Comparison of ENCODE assay signal across 8 cellular contexts in the genomic region with DNA sequence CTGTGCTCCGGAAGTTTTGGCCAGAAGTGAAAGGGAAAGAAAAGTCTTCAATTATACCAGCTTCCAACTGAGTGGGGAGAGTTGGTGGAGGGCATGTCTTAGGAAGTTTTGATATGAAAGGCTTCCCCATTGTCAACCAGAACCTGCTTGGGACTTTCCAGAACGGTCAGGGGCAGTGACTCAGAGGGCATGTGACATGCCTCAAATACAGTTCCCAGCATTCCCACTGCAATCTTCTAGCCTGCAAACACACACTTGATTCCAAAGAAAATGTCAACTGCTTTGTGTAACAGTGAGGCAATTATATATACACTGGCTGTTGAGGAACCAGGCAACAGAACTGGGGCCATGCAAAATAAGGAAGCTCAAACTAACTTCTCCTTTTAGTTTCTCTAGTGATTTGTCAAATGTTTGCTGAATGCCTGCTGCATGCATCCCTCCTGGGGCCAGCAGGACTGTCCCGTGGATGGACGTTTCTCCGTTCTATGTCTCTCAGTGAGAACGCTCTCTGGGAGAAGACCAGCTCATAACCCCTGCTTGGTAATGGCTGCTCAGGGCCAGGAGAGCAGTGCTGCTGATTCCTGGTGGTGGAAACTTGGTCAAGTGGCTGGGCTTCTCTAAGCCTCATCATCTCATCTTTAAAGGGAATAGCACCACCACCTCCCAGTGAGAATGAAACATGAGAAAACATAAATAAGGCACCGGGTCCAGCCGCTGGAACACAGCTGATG. TPM values are rescaled to one million over a fixed set of nuclear protein-coding genes. Genes with fewer than 3 reads are reported as not detected.
DNase-seq lines count a peak whose midpoint lies in the region; ATAC-seq lines count a peak whose summit lies in the region.

No MANE protein-coding gene starts in this region.

- ATAC-seq in HG02588 (IDR thresholded peaks at IDR 0.05; ENCODE audit: unreplicated experiment): peak; percentile 56
- ATAC-seq in naive B cell (ENCODE audit: low read depth in 2 of 2): peak; percentile 94 to 96

- peak; percentile 46 for DNase-seq in GDM1 (lab: John Stamatoyannopoulos, UW)
- DNase-seq in SIG-M5 treated with dmso at 0.1 percent for 504 hours (lab: John Stamatoyannopoulos, UW; ENCODE audit: unreplicated experiment): peak; percentile 95
- peak; percentile 31 for DNase-seq in epithelial cell of prostate (ENCODE audit: low read depth, low spot score)
- DNase-seq in naive B cell: peak; percentile 49
- no peak for DNase-seq in NCI-H345 treated with DMSO at 0.1 percent for 48 hours (lab: John Stamatoyannopoulos, UW; ENCODE audit: unreplicated experiment)
- no peak for DNase-seq in NCI-H2227 (lab: John Stamatoyannopoulos, UW; ENCODE audit: unreplicated experiment)
- no peak for DNase-seq in NCI-H1694 (lab: John Stamatoyannopoulos, UW)

- H3K27ac Mint-ChIP-seq in naive B cell: peak overlapping the region; percentile 81 to 93 (median 89)

- peaks cover 21 to 33% (median 31%) of the 10 kb centered on the region in 3 donors for H3K4me1 Mint-ChIP-seq in naive B cell

- H3K27ac ChIP-seq in epithelial cell of prostate: peak overlapping the region; percentile 27

- H3K4me3 Mint-ChIP-seq in naive B cell: peak overlapping the region in 7 of 8 donors; percentile 8 to 81 (median 64)

- no peaks in the 10 kb centered on the region for H3K9me3 Mint-ChIP-seq in naive B cell

- H3K36me3 Mint-ChIP-seq in naive B cell: peaks cover 8 to 17% of the 10 kb centered on the region in 2 donors

- no peaks in the 10 kb centered on the region for H3K27me3 Mint-ChIP-seq in naive B cell

RNA-seq across cellular contexts. Expression of a gene that starts 18.3 kb away (rescaled TPM):
- not detected for polyA plus RNA-seq in naive B cell (ENCODE audit: low read depth in 6 of 6)

RNA-seq across cellular contexts. Expression of a gene that starts 34.8 kb away (rescaled TPM):
- polyA plus RNA-seq in naive B cell (ENCODE audit: low read depth in 6 of 6): 10 to 100 TPM in 1 of 6 donors, 1 to 10 TPM in 5; 4.6 to 10.9 (median 6.5) TPM

RNA-seq across cellular contexts. Expression of a gene that starts 35.2 kb away (rescaled TPM):
- 10 to 100 TPM in 1 of 6 donors, 1 to 10 TPM in 5; 1.8 to 13.3 (median 3.3) TPM for polyA plus RNA-seq in naive B cell (ENCODE audit: low read depth in 6 of 6)

Comparison
In these comparisons a context has a peak if more than half of its experiments do, and no peak if none do; other contexts are left out.
1. DNase-seq: peak in GDM1 (single experiment), SIG-M5 treated with dmso at 0.1 percent for 504 hours (single experiment), epithelial cell of prostate (single experiment) and naive B cell (single experiment); none in NCI-H345 treated with DMSO at 0.1 percent for 48 hours (single experiment), NCI-H2227 (single experiment) and NCI-H1694 (single experiment).